ENCODE assay signal across 8 cellular contexts in the genomic region with DNA sequence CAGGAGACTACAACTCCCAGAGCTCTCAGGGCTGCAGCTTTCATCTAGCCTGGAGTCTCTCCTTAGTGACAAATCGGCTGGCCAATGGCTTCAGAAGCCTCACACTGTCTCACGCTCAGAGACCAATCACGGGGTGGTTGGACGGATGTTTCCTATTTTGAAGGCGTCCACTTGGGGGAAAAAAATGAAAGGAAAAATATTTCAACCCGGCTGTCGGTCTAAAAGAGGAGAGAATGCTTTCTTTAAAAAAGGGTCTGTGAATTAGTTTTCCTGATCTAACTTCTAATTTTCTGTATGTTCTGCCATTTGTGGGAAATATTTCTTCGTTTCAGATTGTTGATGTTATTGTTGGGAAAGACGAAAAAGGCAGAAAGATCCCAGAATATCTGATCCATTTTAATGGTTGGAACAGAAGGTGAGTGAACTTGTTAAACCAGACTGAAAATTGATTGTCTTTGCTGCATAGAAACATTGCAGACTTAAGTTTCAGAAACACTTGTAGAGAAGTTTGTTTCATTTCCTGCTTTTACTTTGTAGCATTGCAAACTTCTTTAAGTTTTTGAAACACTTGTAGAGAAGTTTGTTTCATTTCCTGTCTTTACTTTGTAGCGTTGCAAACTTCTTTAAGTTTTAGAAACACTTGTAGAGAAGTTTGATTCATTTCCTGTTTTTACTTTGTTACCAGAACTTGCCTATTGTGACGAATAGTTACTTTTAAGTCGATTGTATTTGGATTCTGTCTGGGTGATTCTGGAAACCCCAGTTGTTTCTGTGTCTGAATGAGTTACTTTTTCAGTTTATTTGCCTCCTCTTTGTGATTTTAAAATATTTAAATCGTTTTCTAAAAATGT. TPM values are rescaled to one million over a fixed set of nuclear protein-coding genes. Genes with fewer than 3 reads are reported as not detected.
A peak's percentile ranks its signal among the peaks of the same experiment; 100 is the strongest.
DNase-seq lines count a peak whose midpoint lies in the region; ATAC-seq lines count a peak whose summit lies in the region.

No MANE protein-coding gene starts in this region.

- intact Hi-C loops in left colon (cut with DNase I, micrococcal nuclease) = no loop called here

- DNase-seq in CD1c-positive myeloid dendritic cell (ENCODE audit: extremely low spot score) (peak; percentile 89), NCI-H526 (lab: John Stamatoyannopoulos, UW) (peak; percentile 93 to 94), dermis blood vessel endothelial cell (peak; percentile 94), left colon (peak; percentile 73 to 86)
- peak; percentile 73 for DNase-seq in activated CD4-positive, alpha-beta T cell treated with anti-CD3 and anti-CD28 coated beads for 48 hours
- peak; percentile 47 for DNase-seq in stimulated activated CD4-positive, alpha-beta T cell treated with anti-CD3 and anti-CD28 coated beads, Interleukin-4, amount 100 ng/mL, for 1 hour

- peak; percentile 66 for ATAC-seq in GM19438 (IDR thresholded peaks at IDR 0.05; ENCODE audit: low read depth, unreplicated experiment)
- peak; percentile 56 for ATAC-seq in HG03521 (IDR thresholded peaks at IDR 0.05; ENCODE audit: unreplicated experiment)
- ATAC-seq in left colon = peak; percentile 88

RNA-seq across cellular contexts. Expression of a gene that starts 1.6 kb away (rescaled TPM):
- 36.0 and 40.0 TPM in 2 replicates for total RNA-seq in dermis blood vessel endothelial cell
- 10 to 100 TPM; 14.9 to 16.6 TPM for total RNA-seq in left colon

Comparison
In these comparisons a context has a peak if more than half of its experiments do, and no peak if none do; other contexts are left out.
1. Peak in every context shown above with its lines: DNase-seq and ATAC-seq.